8 cellular contexts compared by ENCODE assay signal in the genomic region with DNA sequence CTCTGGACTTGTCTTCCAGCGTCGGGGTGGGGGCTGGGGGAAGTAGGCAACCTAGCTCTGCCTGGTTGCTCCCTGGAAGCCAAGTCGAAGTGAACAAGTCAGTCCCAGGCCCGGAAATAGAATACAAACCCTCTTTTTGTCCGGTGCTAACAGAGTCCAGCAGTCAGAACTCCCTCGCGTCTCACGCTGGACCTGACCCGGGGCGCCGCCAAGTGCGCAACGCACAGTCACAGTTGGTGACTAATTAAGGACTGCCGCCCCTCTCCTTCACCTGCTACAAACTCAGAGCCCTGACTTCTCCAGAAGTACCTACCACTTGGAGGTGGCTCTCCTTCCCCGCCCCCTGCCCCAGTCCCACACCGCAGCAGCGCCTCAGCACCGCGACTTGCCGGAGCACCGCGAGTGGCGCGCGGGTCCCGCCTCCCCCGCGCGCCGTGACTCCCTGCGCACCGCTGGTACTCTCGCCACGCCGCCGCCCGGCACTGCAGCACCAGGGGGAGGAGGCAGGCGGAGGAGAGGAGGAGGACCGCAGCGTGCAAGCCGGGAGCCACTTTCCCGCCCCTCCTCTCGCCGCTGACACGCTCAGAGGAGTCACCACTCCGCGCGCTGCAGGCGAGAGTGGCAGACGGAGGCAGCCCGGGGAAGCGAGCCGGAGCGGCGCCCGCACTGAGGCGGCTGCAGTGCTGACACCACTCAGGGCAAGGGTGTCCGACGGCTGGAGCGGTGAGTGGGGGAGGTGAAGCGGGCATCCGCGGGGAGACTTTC. TPM values are rescaled to one million over a fixed set of nuclear protein-coding genes. Genes with fewer than 3 reads are reported as not detected.
DNase-seq lines count a peak whose midpoint lies in the region; ATAC-seq, FAIRE-seq and TF ChIP-seq lines count a peak whose summit lies in the region.

A gene with protein sequence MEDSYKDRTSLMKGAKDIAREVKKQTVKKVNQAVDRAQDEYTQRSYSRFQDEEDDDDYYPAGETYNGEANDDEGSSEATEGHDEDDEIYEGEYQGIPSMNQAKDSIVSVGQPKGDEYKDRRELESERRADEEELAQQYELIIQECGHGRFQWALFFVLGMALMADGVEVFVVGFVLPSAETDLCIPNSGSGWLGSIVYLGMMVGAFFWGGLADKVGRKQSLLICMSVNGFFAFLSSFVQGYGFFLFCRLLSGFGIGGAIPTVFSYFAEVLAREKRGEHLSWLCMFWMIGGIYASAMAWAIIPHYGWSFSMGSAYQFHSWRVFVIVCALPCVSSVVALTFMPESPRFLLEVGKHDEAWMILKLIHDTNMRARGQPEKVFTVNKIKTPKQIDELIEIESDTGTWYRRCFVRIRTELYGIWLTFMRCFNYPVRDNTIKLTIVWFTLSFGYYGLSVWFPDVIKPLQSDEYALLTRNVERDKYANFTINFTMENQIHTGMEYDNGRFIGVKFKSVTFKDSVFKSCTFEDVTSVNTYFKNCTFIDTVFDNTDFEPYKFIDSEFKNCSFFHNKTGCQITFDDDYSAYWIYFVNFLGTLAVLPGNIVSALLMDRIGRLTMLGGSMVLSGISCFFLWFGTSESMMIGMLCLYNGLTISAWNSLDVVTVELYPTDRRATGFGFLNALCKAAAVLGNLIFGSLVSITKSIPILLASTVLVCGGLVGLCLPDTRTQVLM (plus strand): TSS at position 594 of the 765 bp plus-strand sequence. CDS start 48,368 bp downstream, outside the sequence.

- TF ChIP-seq CTCF in CD14-positive monocyte (IDR thresholded peaks at IDR 0.05), result no peak
- no peak for TF ChIP-seq CTCF in spleen (IDR thresholded peaks at IDR 0.05 in 8 of 11, conservative IDR thresholded peaks at IDR 0.05 in 3 of 11)

- no peak within 1 kb of the TSS for H3K9ac ChIP-seq in HUES48 (ENCODE audit: low read depth, low read length)

- H3K27ac Mint-ChIP-seq in CD14-positive monocyte, result no peak within 1 kb of the TSS

- DNase-seq in CD14-positive monocyte (ENCODE audit: low spot score) (no peak), spleen (peak; percentile 79), GM19239 (ENCODE audit: insufficient read length, low spot score) (no peak)
- DNase-seq in activated T-cell treated with anti-CD3 and anti-CD28 coated beads, Interleukin-2, amount 50 U/mL, for 1 hour, result peak; percentile 26
- no peak for DNase-seq in effector CD8-positive, alpha-beta T cell (lab: John Stamatoyannopoulos, UW)

- TF ChIP-seq POLR2A in spleen (IDR thresholded peaks at IDR 0.05), result no peak

- peaks cover 0 to 25% (median 5%) of the 10 kb centered on the region in 7 donors for H3K9me3 Mint-ChIP-seq in CD14-positive monocyte

- H3K4me3 ChIP-seq in HUES48 (ENCODE audit: low read depth, low read length) (peak within 1 kb of the TSS; percentile 58), iPS-11a (ENCODE audit: low read depth, low read length) (peak within 1 kb of the TSS; percentile 48), spleen (peak within 1 kb of the TSS in 7 of 8 donors; percentile 20 to 63 (median 33))

- no peaks in the 10 kb centered on the region for H3K36me3 Mint-ChIP-seq in CD14-positive monocyte

- H3K4me3 Mint-ChIP-seq in CD14-positive monocyte, result peak within 1 kb of the TSS; percentile 43 to 84

- H3K27me3 ChIP-seq in HUES48 (ENCODE audit: control insufficient read depth, insufficient read depth, low read length) (peaks cover 95% of the 10 kb centered on the region), spleen (replicated peaks in 1 of 7) (peaks cover 0 to 93% (median 59%) of the 10 kb centered on the region in 7 donors)

- H3K36me3 ChIP-seq in HUES48 (ENCODE audit: control insufficient read depth, insufficient read depth, low read length), result no peaks in the 10 kb centered on the region
- no peaks in the 10 kb centered on the region for H3K36me3 ChIP-seq in spleen

- no peak for FAIRE-seq in GM19239 (lab: Jason Lieb, UNC)

- no peak for ATAC-seq in GM18870 (IDR thresholded peaks at IDR 0.05; ENCODE audit: unreplicated experiment)

- peaks cover 80 to 90% (median 84%) of the 10 kb centered on the region in 3 donors for H3K27me3 Mint-ChIP-seq in CD14-positive monocyte (ENCODE audit: low read depth in 3 of 3)

- peaks cover 27% of the 10 kb centered on the region for H3K4me1 Mint-ChIP-seq in CD14-positive monocyte

- peaks cover 24% of the 10 kb centered on the region for H3K4me1 ChIP-seq in HUES48 (ENCODE audit: control insufficient read depth, insufficient read depth, low read length)
- H3K4me1 ChIP-seq in spleen, result peaks cover 18 to 40% (median 35%) of the 10 kb centered on the region in 6 donors

- intact Hi-C loops in CD14-positive monocyte (cut with micrococcal nuclease) (loop anchor here in 1 of 2 donors (10.0 kb wide), 1 partner anchor 172 kb away; no protein-coding TSS in a partner anchor), spleen (cut with DNase I; ENCODE audit: low total_unique reads) (no loop called here)

- H3K27ac ChIP-seq in HUES48 (ENCODE audit: low read depth, low read length) (peak within 1 kb of the TSS; percentile 50), spleen (no peak within 1 kb of the TSS)

- WGBS in spleen, 5 donors, result 0 to 5% (median 1%) methylated on average over 33 to 63 of the region's 63 CpGs

- H3K9me3 ChIP-seq in HUES48 (ENCODE audit: control insufficient read depth, insufficient read depth, low read length) (no peaks in the 10 kb centered on the region), spleen (no peaks in the 10 kb centered on the region)

RNA-seq across cellular contexts. Expression of the gene that starts here (rescaled TPM):
- polyA plus RNA-seq in CD14-positive monocyte, result under 1 TPM in 1 of 2 donors, not detected in 1; 0.02 TPM
- under 1 TPM; 0.06 to 0.43 (median 0.14) TPM for total RNA-seq in spleen
- polyA plus RNA-seq in spleen, result under 1 TPM; 0.02 to 0.13 (median 0.04) TPM

Comparison
In these comparisons a context has a peak if more than half of its experiments do, and no peak if none do; other contexts are left out.
1. Peak in DNase-seq and H3K4me3 ChIP-seq in spleen; RNA of the gene not detected or under 1 TPM.